Comparison of ENCODE assay signal across 13 cellular contexts in the genomic region with DNA sequence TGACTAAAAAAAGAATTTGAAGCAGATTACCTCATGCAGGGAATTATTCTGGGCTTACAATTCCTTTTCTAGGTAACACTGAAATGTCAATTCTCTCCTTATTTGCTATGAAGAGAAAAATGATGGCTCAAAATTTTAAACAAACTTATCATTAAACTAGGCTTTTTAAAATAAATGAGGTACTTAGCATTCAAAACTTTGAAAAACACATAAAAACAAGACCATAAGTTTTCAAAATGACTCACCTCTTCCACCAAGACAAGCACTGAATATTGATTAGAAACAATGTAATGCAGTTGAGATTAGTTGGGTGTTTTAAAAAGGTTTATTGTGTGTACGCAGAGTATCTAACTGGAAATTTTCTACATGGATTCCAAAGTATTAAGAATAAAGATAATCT.
DNase-seq lines count a peak whose midpoint lies in the region; ATAC-seq and TF ChIP-seq lines count a peak whose summit lies in the region.
"Had no signal": no experiment of that assay in that cellular context is flagged by ENCODE, and none has a peak within 500 bp of the region (broad histone marks: within the 10 kb centered on the region; RNA-seq: fewer than 3 reads in every experiment).

No MANE protein-coding gene starts in this region.

- H3K27me3 Mint-ChIP-seq in activated CD8-positive, alpha-beta memory T cell treated with anti-CD3 and anti-CD28 coated beads, Interleukin-2, amount 10 ng/mL, durations not matched to agents 7 days and 5 days, result no peaks in the 10 kb centered on the region
- H3K27me3 Mint-ChIP-seq in activated T-helper 2 cell treated with anti-CD3 and anti-CD28 coated beads, Interferon-gamma antibody, Interleukin-2, Interleukin-4, amounts not matched to agents 10 μg/mL and 5 μg/mL and 100 μg/mL, durations not matched to agents 14 hours and 24 hours and 36 hours (ENCODE audit: low read depth), result no peaks in the 10 kb centered on the region

- peaks cover 8% of the 10 kb centered on the region; the same call in 1 of the 2 replicates for H3K36me3 ChIP-seq in KMS-11 (ENCODE audit: insufficient read depth)

- intact Hi-C loops in activated T-helper 2 cell treated with anti-CD3 and anti-CD28 coated beads, Interferon-gamma antibody, Interleukin-2, Interleukin-4, amounts not matched to agents 10 μg/mL and 5 μg/mL and 100 μg/mL, durations not matched to agents 14 hours and 24 hours and 36 hours (cut with micrococcal nuclease), result loop anchor here (5.0 to 10.0 kb wide), 2 partner anchors 110 to 152 kb away; partner anchors contain the start of gene ADAM10

- H3K27ac Mint-ChIP-seq in activated CD8-positive, alpha-beta memory T cell treated with anti-CD3 and anti-CD28 coated beads, Interleukin-2, amount 10 ng/mL, durations not matched to agents 7 days and 5 days, result peak overlapping the region; percentile 17
- peak overlapping the region; percentile 38 for H3K27ac Mint-ChIP-seq in activated T-helper 2 cell treated with anti-CD3 and anti-CD28 coated beads, Interferon-gamma antibody, Interleukin-2, Interleukin-4, amounts not matched to agents 10 μg/mL and 5 μg/mL and 100 μg/mL, durations not matched to agents 14 hours and 24 hours and 36 hours
- H3K27ac Mint-ChIP-seq: GM23338 had no signal

- no peak overlapping the region for H3K4me3 Mint-ChIP-seq in activated CD8-positive, alpha-beta memory T cell treated with anti-CD3 and anti-CD28 coated beads, Interleukin-2, amount 10 ng/mL, durations not matched to agents 7 days and 5 days
- no peak overlapping the region for H3K4me3 Mint-ChIP-seq in activated T-helper 2 cell treated with anti-CD3 and anti-CD28 coated beads, Interferon-gamma antibody, Interleukin-2, Interleukin-4, amounts not matched to agents 10 μg/mL and 5 μg/mL and 100 μg/mL, durations not matched to agents 14 hours and 24 hours and 36 hours (ENCODE audit: low read depth)
- H3K4me3 Mint-ChIP-seq: GM23338 had no signal

- ATAC-seq in activated CD8-positive, alpha-beta memory T cell treated with anti-CD3 and anti-CD28 coated beads, Interleukin-2, amount 10 ng/mL, durations not matched to agents 7 days and 5 days, result no peak
- no peak for ATAC-seq in GM21528 (IDR thresholded peaks at IDR 0.05; ENCODE audit: low FRiP score, unreplicated experiment)
- ATAC-seq: GM23338, K562 had no signal

- H3K27ac ChIP-seq in KMS-11, result peak overlapping the region; percentile 45; the same call in 1 of the 2 replicates
- H3K27ac ChIP-seq: BLaER1 had no signal

- no peak overlapping the region for H3K4me3 ChIP-seq in KMS-11 (IDR thresholded peaks at IDR 0.05; ENCODE audit: insufficient read depth, low read depth, low read length)
- H3K4me3 ChIP-seq: BLaER1, GM23338, K562 had no signal

- H2AFZ ChIP-seq in KMS-11 (ENCODE audit: low read depth), result no peak overlapping the region
- H2AFZ ChIP-seq: GM23338 had no signal

- TF ChIP-seq CTCF in KMS-11 (conservative IDR thresholded peaks at IDR 0.05; ENCODE audit: low read depth, low read length), result no peak

- H3K27me3 ChIP-seq in KMS-11 (ENCODE audit: insufficient read depth, low read depth), result no peaks in the 10 kb centered on the region
- H3K27me3 ChIP-seq: BLaER1 had no signal

- peak overlapping the region; percentile 75 for H3K4me2 ChIP-seq in KMS-11
- H3K4me2 ChIP-seq: BLaER1, GM23338 had no signal

- H3K9ac ChIP-seq in KMS-11, result no peak overlapping the region
- H3K9ac ChIP-seq: BLaER1 had no signal

- DNase-seq in activated CD8-positive, alpha-beta memory T cell treated with anti-CD3 and anti-CD28 coated beads, Interleukin-2, amount 10 ng/mL, durations not matched to agents 7 days and 5 days, result no peak
- DNase-seq in activated CD8-positive, alpha-beta memory T cell treated with anti-CD3 and anti-CD28 coated beads, Interleukin-2, amount 50 U/mL, for 4 hours, result no peak
- DNase-seq in activated T-helper 2 cell treated with anti-CD3 and anti-CD28 coated beads, Interferon-gamma antibody, Interleukin-2, Interleukin-4, amounts not matched to agents 10 μg/mL and 5 μg/mL and 100 μg/mL, durations not matched to agents 14 hours and 24 hours and 36 hours (ENCODE audit: low spot score), result no peak
- DNase-seq in DMS53 (lab: John Stamatoyannopoulos, UW), result no peak
- no peak for DNase-seq in iPS-NIHi7 (ENCODE audit: extremely low spot score)
- DNase-seq: 8988T, AML-193, H7 had no signal

- peaks cover 35% of the 10 kb centered on the region for H3K4me1 Mint-ChIP-seq in activated CD8-positive, alpha-beta memory T cell treated with anti-CD3 and anti-CD28 coated beads, Interleukin-2, amount 10 ng/mL, durations not matched to agents 7 days and 5 days
- peaks cover 41% of the 10 kb centered on the region for H3K4me1 Mint-ChIP-seq in activated T-helper 2 cell treated with anti-CD3 and anti-CD28 coated beads, Interferon-gamma antibody, Interleukin-2, Interleukin-4, amounts not matched to agents 10 μg/mL and 5 μg/mL and 100 μg/mL, durations not matched to agents 14 hours and 24 hours and 36 hours (ENCODE audit: low read depth)

- peaks cover 62% of the 10 kb centered on the region for H3K4me1 ChIP-seq in KMS-11 (ENCODE audit: low read depth, poor library complexity, severe bottlenecking)

- H3K79me2 ChIP-seq in KMS-11 (ENCODE audit: insufficient read depth, low read depth), result no peaks in the 10 kb centered on the region; the same call in 1 of the 2 replicates

- CTCF ChIA-PET in activated CD8-positive, alpha-beta memory T cell treated with anti-CD3 and anti-CD28 coated beads, Interleukin-2, amount 10 ng/mL, durations not matched to agents 7 days and 5 days (lab: Charles Lee), result no interaction called here

- no peaks in the 10 kb centered on the region for H3K9me3 Mint-ChIP-seq in activated CD8-positive, alpha-beta memory T cell treated with anti-CD3 and anti-CD28 coated beads, Interleukin-2, amount 10 ng/mL, durations not matched to agents 7 days and 5 days (ENCODE audit: low read depth)
- H3K9me3 Mint-ChIP-seq in activated T-helper 2 cell treated with anti-CD3 and anti-CD28 coated beads, Interferon-gamma antibody, Interleukin-2, Interleukin-4, amounts not matched to agents 10 μg/mL and 5 μg/mL and 100 μg/mL, durations not matched to agents 14 hours and 24 hours and 36 hours, result peaks cover 6% of the 10 kb centered on the region
- H3K9me3 Mint-ChIP-seq: GM23338 had no signal

- peaks cover 50% of the 10 kb centered on the region for H3K36me3 Mint-ChIP-seq in activated CD8-positive, alpha-beta memory T cell treated with anti-CD3 and anti-CD28 coated beads, Interleukin-2, amount 10 ng/mL, durations not matched to agents 7 days and 5 days
- peaks cover 67% of the 10 kb centered on the region for H3K36me3 Mint-ChIP-seq in activated T-helper 2 cell treated with anti-CD3 and anti-CD28 coated beads, Interferon-gamma antibody, Interleukin-2, Interleukin-4, amounts not matched to agents 10 μg/mL and 5 μg/mL and 100 μg/mL, durations not matched to agents 14 hours and 24 hours and 36 hours (ENCODE audit: low read depth)

- no peaks in the 10 kb centered on the region for H4K20me1 ChIP-seq in KMS-11 (ENCODE audit: insufficient read depth)
- H4K20me1 ChIP-seq: BLaER1 had no signal
